Comparison of ENCODE assay signal across 8 cellular contexts in the genomic region with DNA sequence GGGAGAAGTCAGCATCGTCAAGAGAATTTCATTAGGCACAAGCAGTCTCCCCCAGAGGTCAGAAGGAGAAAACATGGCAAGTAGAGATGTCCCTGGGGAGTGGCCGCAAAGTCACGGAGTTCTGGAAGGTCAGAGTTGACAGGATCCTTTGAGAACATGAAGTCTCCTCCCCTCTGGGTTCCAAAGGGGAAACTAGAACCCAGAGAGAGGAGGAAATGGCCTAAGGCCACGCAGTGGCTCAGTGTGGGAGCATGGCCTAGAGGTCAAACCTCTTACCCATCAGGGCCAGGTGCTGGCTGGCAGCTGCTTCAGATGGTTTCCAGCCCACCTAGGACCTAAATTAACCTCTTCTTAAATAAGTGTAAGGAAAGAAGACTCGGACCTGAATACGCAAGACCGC. TPM values are rescaled to one million over a fixed set of nuclear protein-coding genes. Genes with fewer than 3 reads are reported as not detected.
DNase-seq lines count a peak whose midpoint lies in the region; ATAC-seq, FAIRE-seq and TF ChIP-seq lines count a peak whose summit lies in the region.

No MANE protein-coding gene starts in this region.

- no peak for TF ChIP-seq EP300 in tibial nerve (IDR thresholded peaks at IDR 0.05)

- H3K27ac ChIP-seq in layer of hippocampus (ENCODE audit: low read depth, low read length) (peak overlapping the region; percentile 91), tibial nerve (peak overlapping the region; percentile 82 to 95 (median 94))

- TF ChIP-seq CTCF in tibial nerve (IDR thresholded peaks at IDR 0.05) (no peak), GM20000 (IDR thresholded peaks at IDR 0.05; ENCODE audit: extremely low read depth, missing control alignments) (no peak), D721Med (IDR thresholded peaks at IDR 0.05; ENCODE audit: insufficient read depth, missing control alignments) (no peak)

- DNase-seq in activated T-cell treated with anti-CD3 and anti-CD28 coated beads, Interleukin-2, amount 50 U/mL, for 72 hours: no peak
- DNase-seq in activated T-cell treated with anti-CD3 and anti-CD28 coated beads for 4 hours (no peak), tibial nerve (ENCODE audit: low spot score in 2 of 2) (no peak), GM20000 (ENCODE audit: low spot score) (no peak), D721Med (ENCODE audit: insufficient read length, low spot score) (no peak)
- no peak for DNase-seq in activated naive CD8-positive, alpha-beta T cell treated with anti-CD3 and anti-CD28 coated beads, Interleukin-2, amount 50 U/mL, for 24 hours

- no peak for ATAC-seq in activated T-cell treated with anti-CD3 and anti-CD28 coated beads, Interleukin-2, amount 50 U/mL, for 72 hours (replicated peaks in 1 of 2)
- ATAC-seq in activated naive CD8-positive, alpha-beta T cell treated with anti-CD3 and anti-CD28 coated beads, Interleukin-2, amount 50 U/mL, for 24 hours: no peak
- no peak for ATAC-seq in HG03571 (IDR thresholded peaks at IDR 0.05; ENCODE audit: unreplicated experiment)

- peak overlapping the region; percentile 57 to 73 (median 66) for H3K4me3 ChIP-seq in tibial nerve

- H3K27me3 ChIP-seq in layer of hippocampus (ENCODE audit: control insufficient read depth, insufficient read depth, low read length): no peaks in the 10 kb centered on the region
- H3K27me3 ChIP-seq in tibial nerve: no peaks in the 10 kb centered on the region

- H3K4me1 Mint-ChIP-seq in activated T-cell treated with anti-CD3 and anti-CD28 coated beads, Interleukin-2, amount 50 U/mL, for 72 hours (ENCODE audit: low read depth): peaks cover 21% of the 10 kb centered on the region
- peaks cover 15% of the 10 kb centered on the region for H3K4me1 Mint-ChIP-seq in activated naive CD8-positive, alpha-beta T cell treated with anti-CD3 and anti-CD28 coated beads, Interleukin-2, amount 50 U/mL, for 24 hours

- H3K36me3 Mint-ChIP-seq in activated T-cell treated with anti-CD3 and anti-CD28 coated beads, Interleukin-2, amount 50 U/mL, for 72 hours (ENCODE audit: insufficient read depth in 2 of 2): peaks cover 2 to 12% of the 10 kb centered on the region in 2 donors
- H3K36me3 Mint-ChIP-seq in activated naive CD8-positive, alpha-beta T cell treated with anti-CD3 and anti-CD28 coated beads, Interleukin-2, amount 50 U/mL, for 24 hours (ENCODE audit: low read depth): peaks cover 9% of the 10 kb centered on the region

- H3K4me1 ChIP-seq in tibial nerve: peaks cover 0 to 32% (median 3%) of the 10 kb centered on the region in 4 donors

- no peak for TF ChIP-seq POLR2A in tibial nerve (IDR thresholded peaks at IDR 0.05)

- 4 to 54% methylated on average over 7 of the region's 7 CpGs for WGBS in tibial nerve, 2 donors

- no peak for FAIRE-seq in D721Med (lab: Jason Lieb, UNC)

- H3K36me3 ChIP-seq in tibial nerve: peaks cover 0 to 36% (median 0%) of the 10 kb centered on the region in 3 donors

- H3K9me3 Mint-ChIP-seq in activated T-cell treated with anti-CD3 and anti-CD28 coated beads, Interleukin-2, amount 50 U/mL, for 72 hours: no peaks in the 10 kb centered on the region
- H3K9me3 Mint-ChIP-seq in activated naive CD8-positive, alpha-beta T cell treated with anti-CD3 and anti-CD28 coated beads, Interleukin-2, amount 50 U/mL, for 24 hours: no peaks in the 10 kb centered on the region

- no peaks in the 10 kb centered on the region for H3K27me3 Mint-ChIP-seq in activated T-cell treated with anti-CD3 and anti-CD28 coated beads, Interleukin-2, amount 50 U/mL, for 72 hours (ENCODE audit: low read depth)
- no peaks in the 10 kb centered on the region for H3K27me3 Mint-ChIP-seq in activated naive CD8-positive, alpha-beta T cell treated with anti-CD3 and anti-CD28 coated beads, Interleukin-2, amount 50 U/mL, for 24 hours

- no peaks in the 10 kb centered on the region for H3K9me3 ChIP-seq in tibial nerve

- peak overlapping the region; percentile 87 to 96 for H3K4me3 Mint-ChIP-seq in activated T-cell treated with anti-CD3 and anti-CD28 coated beads, Interleukin-2, amount 50 U/mL, for 72 hours
- peak overlapping the region; percentile 89 for H3K4me3 Mint-ChIP-seq in activated naive CD8-positive, alpha-beta T cell treated with anti-CD3 and anti-CD28 coated beads, Interleukin-2, amount 50 U/mL, for 24 hours

- H3K27ac Mint-ChIP-seq in activated T-cell treated with anti-CD3 and anti-CD28 coated beads, Interleukin-2, amount 50 U/mL, for 72 hours: peak overlapping the region; percentile 92
- H3K27ac Mint-ChIP-seq in activated naive CD8-positive, alpha-beta T cell treated with anti-CD3 and anti-CD28 coated beads, Interleukin-2, amount 50 U/mL, for 24 hours: peak overlapping the region; percentile 90

RNA-seq across cellular contexts. Expression of a gene that starts 0.9 kb away (rescaled TPM):
- 10 to 100 TPM; 34.0 to 41.0 TPM for total RNA-seq in activated T-cell treated with anti-CD3 and anti-CD28 coated beads, Interleukin-2, amount 50 U/mL, for 72 hours
- 100 to 1,000 TPM in 1 of 4 donors, 10 to 100 TPM in 3; 48.9 to 101 (median 83.2) TPM for total RNA-seq in tibial nerve

RNA-seq across cellular contexts. Expression of a gene that starts 1.2 kb away (rescaled TPM):
- 100 to 1,000 TPM; 150 to 192 TPM for total RNA-seq in activated T-cell treated with anti-CD3 and anti-CD28 coated beads, Interleukin-2, amount 50 U/mL, for 72 hours
- total RNA-seq in tibial nerve: 100 to 1,000 TPM in 3 of 4 donors, 10 to 100 TPM in 1; 93.6 to 156 (median 131) TPM

RNA-seq across cellular contexts. Expression of a gene that starts 12.4 kb away (rescaled TPM):
- total RNA-seq in activated T-cell treated with anti-CD3 and anti-CD28 coated beads, Interleukin-2, amount 50 U/mL, for 72 hours: not detected
- total RNA-seq in tibial nerve: 1 to 10 TPM in 2 of 4 donors, under 1 TPM in 2; 0.87 to 5.1 (median 1.4) TPM

RNA-seq across cellular contexts. Expression of a gene that starts 29.2 kb away (rescaled TPM):
- total RNA-seq in activated T-cell treated with anti-CD3 and anti-CD28 coated beads, Interleukin-2, amount 50 U/mL, for 72 hours: 1 to 10 TPM in 1 of 2 donors, under 1 TPM in 1; 0.77 to 1.7 TPM
- total RNA-seq in tibial nerve: 10 to 100 TPM; 45.4 to 77.7 (median 50.3) TPM

RNA-seq across cellular contexts. Expression of a gene that starts 37.1 kb away (rescaled TPM):
- 1 to 10 TPM in 1 of 2 donors, under 1 TPM in 1; 0.82 to 5.0 TPM for total RNA-seq in activated T-cell treated with anti-CD3 and anti-CD28 coated beads, Interleukin-2, amount 50 U/mL, for 72 hours
- total RNA-seq in tibial nerve: 10 to 100 TPM; 19.9 to 24.6 (median 21.2) TPM
